ENCODE assay signal across 17 cellular contexts in genomic region chr18:56795381-56795780, GRCh38.
"Had no signal": no experiment of that assay in that cellular context is flagged by ENCODE, and none has a peak within 500 bp of the region (broad histone marks: within the 10 kb centered on the region; RNA-seq: fewer than 3 reads in every experiment).

No MANE protein-coding gene starts in this region.

- ATAC-seq: left cardiac atrium, lower lobe of right lung had no signal

- H3K27me3 ChIP-seq: stomach had no signal

- H3K27me3 Mint-ChIP-seq: activated CD4-positive, alpha-beta memory T cell treated with anti-CD3 and anti-CD28 coated beads for 36 hours; activated naive CD8-positive, alpha-beta T cell had no signal

- H3K4me3 ChIP-seq: coronary artery, lower lobe of right lung, stomach, thoracic aorta had no signal

- H3K9me3 Mint-ChIP-seq: activated CD4-positive, alpha-beta memory T cell treated with anti-CD3 and anti-CD28 coated beads for 36 hours; immature natural killer cell; mesothelial cell of epicardium; neural crest cell had no signal

- H3K4me3 Mint-ChIP-seq: activated CD4-positive, alpha-beta memory T cell treated with anti-CD3 and anti-CD28 coated beads for 36 hours; activated naive CD8-positive, alpha-beta T cell; immature natural killer cell; mesothelial cell of epicardium; neural crest cell had no signal

- H3K27ac ChIP-seq: coronary artery, lower lobe of right lung, stomach, thoracic aorta had no signal

- H3K9me3 ChIP-seq: lower lobe of right lung, stomach, thoracic aorta had no signal

- DNase-seq: activated CD4-positive, alpha-beta memory T cell treated with anti-CD3 and anti-CD28 coated beads for 36 hours; activated CD4-positive, alpha-beta T cell treated with anti-CD3 and anti-CD28 coated beads for 1 hour; activated gamma-delta T cell; activated T-cell treated with anti-CD3 and anti-CD28 coated beads, Interleukin-2, amount 50 U/mL, for 48 hours; anterior cingulate cortex; caudate nucleus; effector CD8-positive, alpha-beta T cell; immature natural killer cell; left cardiac atrium; lower lobe of right lung; stimulated activated CD4-positive, alpha-beta T cell treated with anti-CD3 and anti-CD28 coated beads, Interleukin-4, amount 100 ng/mL, for 4 hours; stomach had no signal

- H3K4me1 Mint-ChIP-seq: immature natural killer cell, mesothelial cell of epicardium, neural crest cell had no signal

- H3K36me3 ChIP-seq: lower lobe of right lung, thoracic aorta had no signal

- H3K27ac Mint-ChIP-seq: activated CD4-positive, alpha-beta memory T cell treated with anti-CD3 and anti-CD28 coated beads for 36 hours; activated naive CD8-positive, alpha-beta T cell; immature natural killer cell; mesothelial cell of epicardium had no signal

- H3K36me3 Mint-ChIP-seq: mesothelial cell of epicardium had no signal

- H3K4me1 ChIP-seq: lower lobe of right lung had no signal
